Comparison of ENCODE assay signal across 8 cellular contexts in genomic region chr20:44959896-44960852, GRCh38. TPM values are rescaled to one million over a fixed set of nuclear protein-coding genes. Genes with fewer than 3 reads are reported as not detected.
DNase-seq lines count a peak whose midpoint lies in the region; ATAC-seq, FAIRE-seq and TF ChIP-seq lines count a peak whose summit lies in the region.

A gene with protein sequence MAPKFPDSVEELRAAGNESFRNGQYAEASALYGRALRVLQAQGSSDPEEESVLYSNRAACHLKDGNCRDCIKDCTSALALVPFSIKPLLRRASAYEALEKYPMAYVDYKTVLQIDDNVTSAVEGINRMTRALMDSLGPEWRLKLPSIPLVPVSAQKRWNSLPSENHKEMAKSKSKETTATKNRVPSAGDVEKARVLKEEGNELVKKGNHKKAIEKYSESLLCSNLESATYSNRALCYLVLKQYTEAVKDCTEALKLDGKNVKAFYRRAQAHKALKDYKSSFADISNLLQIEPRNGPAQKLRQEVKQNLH (minus strand): TSS chr20:44960397. CDS start chr20:44960333, 64 bp downstream.

- H3K27me3 ChIP-seq in astrocyte (ENCODE audit: insufficient read depth, low read length): no peaks in the 10 kb centered on the region
- H3K27me3 ChIP-seq in right cardiac atrium (ENCODE audit: control insufficient read depth, insufficient read depth): no peaks in the 10 kb centered on the region
- no peaks in the 10 kb centered on the region for H3K27me3 ChIP-seq in aorta (ENCODE audit: control insufficient read depth in 1 of 2, insufficient read depth in 2 of 2, low read length in 1 of 2)

- H3K4me1 Mint-ChIP-seq in astrocyte (ENCODE audit: low read depth, unreplicated experiment): peaks cover 26% of the 10 kb centered on the region

- H3K79me2 ChIP-seq in astrocyte (ENCODE audit: insufficient read depth, low read length): peaks cover 45% of the 10 kb centered on the region

- under 1% methylated on average over 66 of the region's 66 CpGs for WGBS in right cardiac atrium
- WGBS in aorta, 2 donors: 0 to 1% methylated on average over 50 to 66 of the region's 66 CpGs

- peak within 1 kb of the TSS; percentile 96 for H3K4me2 ChIP-seq in astrocyte (ENCODE audit: low read length)

- H3K9ac ChIP-seq in astrocyte (ENCODE audit: low read length): peak within 1 kb of the TSS; percentile 88

- peaks cover 14% of the 10 kb centered on the region for H3K36me3 ChIP-seq in astrocyte (ENCODE audit: insufficient read depth, low read length)
- peaks cover 0 to 1% of the 10 kb centered on the region in 2 donors for H3K36me3 ChIP-seq in aorta (ENCODE audit: control insufficient read depth in 1 of 2, insufficient read depth in 2 of 2, low read length in 1 of 2)

- peak; percentile 85 for FAIRE-seq in GM18507 (lab: Jason Lieb, UNC)
- no peak for FAIRE-seq in astrocyte (lab: Jason Lieb, UNC)

- peak within 1 kb of the TSS; percentile 84 for H3K27ac ChIP-seq in astrocyte (ENCODE audit: low read depth, low read length)
- no peak within 1 kb of the TSS for H3K27ac ChIP-seq in right cardiac atrium (ENCODE audit: low read length)
- peak within 1 kb of the TSS in 1 of 2 donors; percentile 18 for H3K27ac ChIP-seq in aorta (ENCODE audit: low read depth in 1 of 2, low read length in 2 of 2)

- H3K27me3 Mint-ChIP-seq in astrocyte (ENCODE audit: low read depth, unreplicated experiment): no peaks in the 10 kb centered on the region

- TF ChIP-seq CTCF in astrocyte (IDR thresholded peaks at IDR 0.05; ENCODE audit: insufficient read depth, low read depth, low read length): no peak

- H3K4me3 ChIP-seq in astrocyte (ENCODE audit: insufficient read depth, low read depth, low read length) (peak within 1 kb of the TSS; percentile 82), right cardiac atrium (ENCODE audit: low read length) (peak within 1 kb of the TSS; percentile 92), aorta (ENCODE audit: low read length in 2 of 2) (peak within 1 kb of the TSS; percentile 43 to 49)

- ATAC-seq in HG02981 (IDR thresholded peaks at IDR 0.05; ENCODE audit: unreplicated experiment) (peak; percentile 88), right cardiac atrium (peak; percentile 98 to 99), aorta (ENCODE audit: low FRiP score) (peak; percentile 98)

- H3K27ac Mint-ChIP-seq in astrocyte (ENCODE audit: unreplicated experiment): peak within 1 kb of the TSS; percentile 90

- peaks cover 43% of the 10 kb centered on the region for H4K20me1 ChIP-seq in astrocyte (ENCODE audit: insufficient read depth, low read length)

- H2AFZ ChIP-seq in astrocyte (ENCODE audit: low read depth, low read length): peak within 1 kb of the TSS; percentile 77

- peaks cover 20% of the 10 kb centered on the region for H3K36me3 Mint-ChIP-seq in astrocyte (ENCODE audit: low read depth, unreplicated experiment)

- H3K4me1 ChIP-seq in astrocyte (ENCODE audit: insufficient read depth, low read length) (peaks cover 33% of the 10 kb centered on the region), right cardiac atrium (ENCODE audit: control insufficient read depth, insufficient read depth, low read length) (peaks cover 1% of the 10 kb centered on the region), aorta (ENCODE audit: control insufficient read depth in 1 of 2, insufficient read depth in 2 of 2, low read length in 2 of 2) (no peaks in the 10 kb centered on the region)

- H3K4me3 Mint-ChIP-seq in astrocyte (ENCODE audit: unreplicated experiment): peak within 1 kb of the TSS; percentile 97

- peak; percentile 92 for DNase-seq in GM18507 (ENCODE audit: extremely low spot score, insufficient read length, low read depth)
- peak; percentile 73 for DNase-seq in NCI-H2029 treated with DMSO at 0.1 percent for 48 hours (lab: John Stamatoyannopoulos, UW)
- peak; percentile 89 for DNase-seq in T-helper 22 cell (ENCODE audit: low read depth)
- peak; percentile 78 for DNase-seq in astrocyte (ENCODE audit: low read depth)
- peak; percentile 97 to 99 (median 98) for DNase-seq in right cardiac atrium
- peak; percentile 94 for DNase-seq in putamen (ENCODE audit: low spot score)
- DNase-seq in aorta: peak; percentile 97 to 98

- H3K9me3 Mint-ChIP-seq in astrocyte (ENCODE audit: unreplicated experiment): no peaks in the 10 kb centered on the region

- intact Hi-C loops in right cardiac atrium (cut with DNase I): no loop called here
- intact Hi-C loops in aorta (cut with DNase I): loop anchor here in 1 of 2 donors (5.0 kb wide), 1 partner anchor 73 kb away; the partner anchor contains the start of gene YWHAB

- H3K9me3 ChIP-seq in astrocyte (ENCODE audit: insufficient read depth, low read depth, low read length) (no peaks in the 10 kb centered on the region), right cardiac atrium (ENCODE audit: control insufficient read depth, low read length) (no peaks in the 10 kb centered on the region), aorta (ENCODE audit: control insufficient read depth, low read length) (no peaks in the 10 kb centered on the region)

RNA-seq across cellular contexts. Expression of the gene that starts here (rescaled TPM):
- total RNA-seq in astrocyte (36.9 and 45.8 TPM in 2 replicates), right cardiac atrium (10 to 100 TPM; 12.1 to 16.8 (median 13.7) TPM), aorta (10 to 100 TPM; 11.6 to 13.4 TPM)
- polyA plus RNA-seq in right cardiac atrium (11.1 TPM), aorta (1 to 10 TPM; 5.1 to 7.9 TPM)
